1 cellular context compared by ENCODE assay signal in the genomic region with DNA sequence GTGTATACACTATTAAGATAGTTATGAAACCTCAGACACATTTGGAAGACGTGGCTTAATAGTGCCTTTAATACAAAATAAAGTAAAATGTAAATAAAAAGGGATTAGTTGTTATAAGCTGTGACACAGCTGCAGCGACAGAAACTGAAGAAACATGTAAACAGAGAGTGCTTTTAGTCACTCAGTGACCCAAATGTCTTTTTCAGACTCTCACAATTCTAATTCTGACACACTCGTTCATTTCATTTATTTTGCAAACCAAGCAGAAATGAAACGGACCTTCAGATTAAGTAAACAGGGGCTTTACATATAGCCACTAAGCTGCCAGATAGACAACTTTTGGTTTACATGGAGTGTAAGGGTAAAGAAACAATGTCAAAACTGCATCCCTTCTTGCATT.
TF ChIP-seq lines count a peak whose summit lies in the region.

No MANE protein-coding gene starts in this region.

TF ChIP-seq in IMR-90, 13 proteins besides CTCF, POLR2A, EP300 and RAD21 (continued from another document):
- TF ChIP-seq ELK1 (IDR thresholded peaks at IDR 0.05; ENCODE audit: borderline replicate concordance, low read depth, low read length) = no peak
- TF ChIP-seq USF2 (IDR thresholded peaks at IDR 0.05; ENCODE audit: low read depth, low read length) = no peak
TF ChIP-seq in IMR-90: peak in this region for 1.
